ENCODE assay signal across 16 cellular contexts in genomic region chr4:47642985-47643745, GRCh38.
DNase-seq lines count a peak whose midpoint lies in the region; ATAC-seq and TF ChIP-seq lines count a peak whose summit lies in the region.
"Had no signal": no experiment of that assay in that cellular context is flagged by ENCODE, and none has a peak within 500 bp of the region (broad histone marks: within the 10 kb centered on the region; RNA-seq: fewer than 3 reads in every experiment).

No MANE protein-coding gene starts in this region.

- no peak for ATAC-seq in HG03280 (IDR thresholded peaks at IDR 0.05; ENCODE audit: unreplicated experiment)
- ATAC-seq: mucosa of descending colon, PC-3 had no signal

- no peak for TF ChIP-seq CTCF in astrocyte of the spinal cord (IDR thresholded peaks at IDR 0.05; ENCODE audit: low read depth, low read length)

- in situ Hi-C loops in astrocyte of the spinal cord (cut with HindIII; ENCODE audit: low sequenced_read_pairs) = no loop called here

- no peak overlapping the region for H3K4me3 ChIP-seq in astrocyte of the spinal cord (ENCODE audit: low read depth, low read length)
- H3K4me3 ChIP-seq: BLaER1 treated with 17β-estradiol and CSF1 and Interleukin-3, amounts not matched to agents 10 nM and 100 nM; mucosa of descending colon had no signal

- DNase-seq in AG20443 (ENCODE audit: low spot score) (peak; percentile 35), LHCN-M2 (ENCODE audit: low read depth) (peak; percentile 99), astrocyte of the spinal cord (ENCODE audit: low read depth, low spot score) (peak; percentile 80), kidney tubule cell (ENCODE audit: low spot score) (peak; percentile 72), RKO (ENCODE audit: low spot score) (no peak), NCI-H345 treated with DMSO at 0.1 percent for 48 hours (lab: John Stamatoyannopoulos, UW; ENCODE audit: unreplicated experiment) (no peak)
- DNase-seq in effector CD8-positive, alpha-beta T cell (lab: John Stamatoyannopoulos, UW) = no peak
- DNase-seq: activated CD4-positive, alpha-beta T cell treated with anti-CD3 and anti-CD28 coated beads, Interleukin-2, amount 10 ng/mL, durations not matched to agents 7 days and 5 days; KG1; mucosa of descending colon; NCI-H2029 treated with DMSO at 0.1 percent for 48 hours; PC-3; stimulated activated naive CD4-positive, alpha-beta T cell treated with Interleukin-2 at 50 U/mL for 16 hours; T-helper 2 cell had no signal

Comparison
In these comparisons a context has a peak if more than half of its experiments do, and no peak if none do; other contexts are left out.
1. DNase-seq: peak in AG20443 (single experiment), LHCN-M2 (single experiment), astrocyte of the spinal cord (single experiment) and kidney tubule cell (single experiment); none in RKO (single experiment), NCI-H345 treated with DMSO at 0.1 percent for 48 hours (single experiment) and effector CD8-positive, alpha-beta T cell (single experiment).